Comparison of ENCODE assay signal across 11 cellular contexts in the genomic region with DNA sequence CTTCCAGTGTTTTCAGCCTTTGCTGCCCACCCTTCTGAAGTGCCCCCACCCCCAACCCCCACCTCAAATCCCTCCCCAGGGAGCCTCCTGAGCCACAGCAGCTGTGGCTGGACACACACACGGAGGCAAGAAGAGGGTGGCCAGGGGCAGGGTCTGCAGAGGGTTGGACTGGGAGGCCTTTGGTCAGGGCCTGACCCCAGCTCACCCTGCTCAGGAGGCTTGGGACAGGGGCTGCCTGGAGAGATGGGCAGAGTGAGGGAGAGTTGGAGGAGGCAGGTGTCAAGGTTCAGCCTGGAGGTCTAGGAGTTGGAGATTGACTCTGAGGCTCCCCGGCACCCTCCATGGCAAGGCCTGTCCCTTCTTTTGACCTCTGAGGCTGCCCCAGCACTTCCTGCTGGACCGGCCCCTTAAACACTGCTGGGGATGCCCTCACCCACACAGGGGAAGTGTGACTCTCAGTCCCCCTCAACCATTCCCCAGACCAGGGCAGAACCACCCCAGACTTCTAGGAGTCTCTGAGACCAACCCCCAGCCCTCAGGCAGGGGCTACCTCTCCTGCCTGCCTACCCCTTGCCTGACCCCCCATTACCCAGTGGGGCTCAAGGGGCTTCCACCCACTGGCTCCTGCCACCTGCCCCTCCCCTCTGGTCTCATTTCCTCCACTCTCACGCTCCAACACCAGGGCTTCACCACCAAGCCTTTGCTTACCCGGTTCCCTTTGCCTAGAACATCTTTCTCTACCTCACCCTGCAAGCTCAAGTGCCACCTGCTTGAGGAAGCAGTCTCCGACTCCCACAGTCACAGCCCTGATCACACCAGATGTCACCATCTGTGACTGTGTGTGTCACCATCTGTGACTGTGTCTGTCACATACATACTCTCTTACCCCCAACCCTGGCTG. TPM values are rescaled to one million over a fixed set of nuclear protein-coding genes. Genes with fewer than 3 reads are reported as not detected.
DNase-seq lines count a peak whose midpoint lies in the region; ATAC-seq and TF ChIP-seq lines count a peak whose summit lies in the region.
"Had no signal": no experiment of that assay in that cellular context is flagged by ENCODE, and none has a peak within 500 bp of the region (broad histone marks: within the 10 kb centered on the region; RNA-seq: fewer than 3 reads in every experiment).

No MANE protein-coding gene starts in this region.

- peak overlapping the region; percentile 89 for H3K27ac Mint-ChIP-seq in activated T-helper 17 cell treated with anti-CD3 and anti-CD28 coated beads, Interleukin-2, amount 50 U/mL, for 72 hours

- no peaks in the 10 kb centered on the region for H3K27me3 ChIP-seq in upper lobe of left lung

- intact Hi-C loops in left cardiac atrium (cut with DNase I) = no loop called here
- intact Hi-C loops in cardiac septum (cut with DNase I) = no loop called here

- WGBS in upper lobe of left lung, 2 donors = 62 to 73% methylated on average over 5 to 6 of the region's 6 CpGs

- DNase-seq in left cardiac atrium = peak; percentile 17
- DNase-seq in cardiac septum (ENCODE audit: low spot score) = no peak
- DNase-seq in upper lobe of left lung = no peak
- DNase-seq in NCI-H2196 treated with DMSO at 0.1 percent for 48 hours (lab: John Stamatoyannopoulos, UW; ENCODE audit: unreplicated experiment) = no peak
- no peak for DNase-seq in RPMI8226
- DNase-seq in T-helper 9 cell = no peak
- DNase-seq: activated effector memory CD4-positive, alpha-beta T cell treated with Interleukin-2 at 50 U/mL for 16 hours; Calu3 had no signal

- no peaks in the 10 kb centered on the region for H3K9me3 Mint-ChIP-seq in activated T-helper 17 cell treated with anti-CD3 and anti-CD28 coated beads, Interleukin-2, amount 50 U/mL, for 72 hours

- no peak for TF ChIP-seq CTCF in upper lobe of left lung (IDR thresholded peaks at IDR 0.05)

- H3K27ac ChIP-seq in upper lobe of left lung = peak overlapping the region; percentile 40 to 91 (median 54)
- H3K27ac ChIP-seq: KMS-11 had no signal

- H3K4me1 Mint-ChIP-seq in activated T-helper 17 cell treated with anti-CD3 and anti-CD28 coated beads, Interleukin-2, amount 50 U/mL, for 72 hours = peaks cover 40% of the 10 kb centered on the region

- H3K4me1 ChIP-seq in upper lobe of left lung = peaks cover 44 to 89% (median 78%) of the 10 kb centered on the region in 4 donors

- no peaks in the 10 kb centered on the region for H3K36me3 Mint-ChIP-seq in activated T-helper 17 cell treated with anti-CD3 and anti-CD28 coated beads, Interleukin-2, amount 50 U/mL, for 72 hours (ENCODE audit: low read depth)

- no peaks in the 10 kb centered on the region for H3K27me3 Mint-ChIP-seq in activated T-helper 17 cell treated with anti-CD3 and anti-CD28 coated beads, Interleukin-2, amount 50 U/mL, for 72 hours

- no peaks in the 10 kb centered on the region for H3K36me3 ChIP-seq in upper lobe of left lung

- H3K9me3 ChIP-seq in upper lobe of left lung = no peaks in the 10 kb centered on the region

- no peak for TF ChIP-seq EP300 in upper lobe of left lung (IDR thresholded peaks at IDR 0.05)

- no peak overlapping the region for H3K4me3 Mint-ChIP-seq in activated T-helper 17 cell treated with anti-CD3 and anti-CD28 coated beads, Interleukin-2, amount 50 U/mL, for 72 hours

- no peak for TF ChIP-seq POLR2A in upper lobe of left lung (IDR thresholded peaks at IDR 0.05)

- no peak overlapping the region for H3K4me3 ChIP-seq in upper lobe of left lung

- ATAC-seq in left cardiac atrium (no peak), HG03175 (IDR thresholded peaks at IDR 0.05; ENCODE audit: unreplicated experiment) (peak; percentile 67), upper lobe of left lung (ENCODE audit: low FRiP score in 2 of 2) (no peak)
- ATAC-seq in activated T-helper 17 cell treated with anti-CD3 and anti-CD28 coated beads, Interleukin-2, amount 50 U/mL, for 72 hours (replicated peaks) = peak; percentile 52

RNA-seq across cellular contexts. Expression of a gene that starts 8.6 kb away (rescaled TPM):
- 10 to 100 TPM; 60.3 to 66.9 TPM for total RNA-seq in left cardiac atrium
- 46.3 TPM for total RNA-seq in cardiac septum
- total RNA-seq in activated T-helper 17 cell treated with anti-CD3 and anti-CD28 coated beads, Interleukin-2, amount 50 U/mL, for 72 hours = 100 to 1,000 TPM in 1 of 2 donors, 10 to 100 TPM in 1; 98.0 to 216 TPM
- 1,000 to 10,000 TPM in 1 of 6 donors, 100 to 1,000 TPM in 5; 217 to 1,154 (median 269) TPM for total RNA-seq in upper lobe of left lung

RNA-seq across cellular contexts. Expression of a gene that starts 50.3 kb away (rescaled TPM):
- total RNA-seq in left cardiac atrium (10 to 100 TPM; 87.4 to 93.9 TPM), cardiac septum (45.2 TPM), upper lobe of left lung (100 to 1,000 TPM in 5 of 6 donors, 10 to 100 TPM in 1; 93.2 to 227 (median 151) TPM)
- total RNA-seq in activated T-helper 17 cell treated with anti-CD3 and anti-CD28 coated beads, Interleukin-2, amount 50 U/mL, for 72 hours = 10 to 100 TPM in 1 of 2 donors, 1 to 10 TPM in 1; 7.7 to 16.4 TPM

Comparison
In these comparisons a context has a peak if more than half of its experiments do, and no peak if none do; other contexts are left out.
1. ATAC-seq: peak in HG03175 (single experiment) and activated T-helper 17 cell treated with anti-CD3 and anti-CD28 coated beads, Interleukin-2, amount 50 U/mL, for 72 hours (single experiment); none in left cardiac atrium (0 of 2) and upper lobe of left lung (0 of 2).